ENCODE assay signal across 8 cellular contexts in genomic region chr3:48472673-48472922, GRCh38. TPM values are rescaled to one million over a fixed set of nuclear protein-coding genes. Genes with fewer than 3 reads are reported as not detected.
A peak's percentile ranks its signal among the peaks of the same experiment; 100 is the strongest.
DNase-seq lines count a peak whose midpoint lies in the region; ATAC-seq and TF ChIP-seq lines count a peak whose summit lies in the region.

No MANE protein-coding gene starts in this region.

- peak; percentile 25 for ATAC-seq in CD4-positive, alpha-beta T cell (ENCODE audit: poor library complexity)
- peak; percentile 27 for ATAC-seq in HG02884 (IDR thresholded peaks at IDR 0.05; ENCODE audit: unreplicated experiment)

- H3K27me3 Mint-ChIP-seq in CD4-positive, alpha-beta T cell: no peaks in the 10 kb centered on the region

- intact Hi-C loops in CD4-positive, alpha-beta T cell (cut with DNase I, micrococcal nuclease): loop anchor here in 1 of 2 experiments (2.0 kb wide), 1 partner anchor 26 kb away; the partner anchor contains the start of gene ATRIP

- H3K27ac ChIP-seq in CD4-positive, alpha-beta T cell (ENCODE audit: low read depth, low read length): peak overlapping the region; percentile 97
- H3K27ac ChIP-seq in substantia nigra (ENCODE audit: low read depth, low read length, poor library complexity, severe bottlenecking): peak overlapping the region; percentile 94

- POLR2A ChIA-PET in CD4-positive, alpha-beta T cell (lab: Charles Lee): interaction anchor here (0.7 to 3.9 kb wide), 21 partner anchors 9 to 1855 kb away, joined by 3 to 55 read pairs (median 4); partner anchors contain the start of genes ATRIP, CCDC51, PFKFB4 and SHISA5

- no peak for DNase-seq in CD4-positive, alpha-beta T cell
- DNase-seq in adipocyte (ENCODE audit: low read depth) (no peak), islet precursor cell (peak; percentile 86), substantia nigra (lab: John Stamatoyannopoulos, UW) (peak in 6 of 49 donors; percentile 45 to 69 (median 64)), NCI-H526 (lab: John Stamatoyannopoulos, UW) (no peak), RKO (ENCODE audit: low spot score) (no peak), Ammon's horn (ENCODE audit: low spot score) (no peak)

- peak overlapping the region; percentile 89 for H3K9ac ChIP-seq in adipocyte (ENCODE audit: low read length)

- peaks cover 18% of the 10 kb centered on the region for H3K36me3 ChIP-seq in adipocyte (ENCODE audit: control insufficient read depth, insufficient read depth, low read length, severe bottlenecking)

- peaks cover 21% of the 10 kb centered on the region for H3K4me1 ChIP-seq in adipocyte (ENCODE audit: control insufficient read depth, insufficient read depth, low read length)

- H3K27ac Mint-ChIP-seq in CD4-positive, alpha-beta T cell: peak overlapping the region; percentile 94

- peak overlapping the region; percentile 89 for H3K4me3 Mint-ChIP-seq in CD4-positive, alpha-beta T cell

- peak overlapping the region; percentile 86 for H3K4me3 ChIP-seq in adipocyte (ENCODE audit: low read length)

- H3K9me3 Mint-ChIP-seq in CD4-positive, alpha-beta T cell: no peaks in the 10 kb centered on the region

- CTCF ChIA-PET in CD4-positive, alpha-beta T cell (lab: Charles Lee): interaction anchor here (0.9 to 3.1 kb wide), 8 partner anchors 10 to 76 kb away, joined by 3 to 22 read pairs (median 6); partner anchors contain the start of genes ATRIP and CCDC51

- H3K4me1 Mint-ChIP-seq in CD4-positive, alpha-beta T cell (ENCODE audit: low read depth): peaks cover 48% of the 10 kb centered on the region

- TF ChIP-seq CTCF in CD4-positive, alpha-beta T cell (IDR thresholded peaks at IDR 0.05): no peak

- peaks cover 31% of the 10 kb centered on the region for H3K36me3 Mint-ChIP-seq in CD4-positive, alpha-beta T cell (ENCODE audit: low read depth)

- no peaks in the 10 kb centered on the region for H3K27me3 ChIP-seq in CD4-positive, alpha-beta T cell (ENCODE audit: control insufficient read depth, insufficient read depth, low read length)
- H3K27me3 ChIP-seq in adipocyte (replicated peaks; ENCODE audit: control insufficient read depth, insufficient read depth, low read length): no peaks in the 10 kb centered on the region

- no peaks in the 10 kb centered on the region for H3K9me3 ChIP-seq in CD4-positive, alpha-beta T cell (ENCODE audit: control insufficient read depth, low read length)
- H3K9me3 ChIP-seq in adipocyte (ENCODE audit: control insufficient read depth, low read length): no peaks in the 10 kb centered on the region

RNA-seq across cellular contexts. Expression of gene ATRIP, which starts 26.1 kb away (rescaled TPM):
- 10 to 100 TPM in 1 of 2 experiments, 1 to 10 TPM in 1; 8.8 to 10.3 TPM for total RNA-seq in CD4-positive, alpha-beta T cell

RNA-seq across cellular contexts. Expression of gene SHISA5, which starts 31.4 kb away (rescaled TPM):
- total RNA-seq in CD4-positive, alpha-beta T cell: 100 to 1,000 TPM; 102 to 109 TPM

RNA-seq across cellular contexts. Expression of gene TMA7, which starts 32.5 kb away (rescaled TPM):
- 100 to 1,000 TPM; 289 to 297 TPM for total RNA-seq in CD4-positive, alpha-beta T cell

RNA-seq across cellular contexts. Expression of gene CCDC51, which starts 32.7 kb away (rescaled TPM):
- total RNA-seq in CD4-positive, alpha-beta T cell: 1 to 10 TPM; 5.5 to 5.8 TPM

RNA-seq across cellular contexts. Expression of gene PLXNB1, which starts 42.7 kb away (rescaled TPM):
- total RNA-seq in CD4-positive, alpha-beta T cell: 1 to 10 TPM; 1.1 to 2.0 TPM
